29 cellular contexts compared by ENCODE assay signal in the genomic region with DNA sequence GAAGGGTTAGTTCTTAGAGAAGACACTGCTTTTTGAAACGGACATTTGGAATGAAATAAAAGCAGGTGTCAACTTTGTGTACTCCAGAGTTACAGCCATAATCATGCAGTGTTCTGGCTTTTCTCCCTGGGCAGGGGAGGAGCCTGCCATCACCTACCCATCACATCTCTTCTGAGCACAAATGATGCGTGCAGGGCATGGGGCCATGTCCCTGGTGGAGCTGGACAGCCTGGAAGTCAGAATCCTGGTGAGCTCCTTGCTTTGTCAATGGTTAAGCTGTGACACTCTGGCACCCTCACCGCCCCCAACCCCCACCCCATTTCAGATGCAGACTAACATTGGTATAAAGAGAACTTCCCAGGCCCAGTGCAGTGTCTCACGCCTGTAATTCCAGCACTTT.
"Had no signal": no experiment of that assay in that cellular context is flagged by ENCODE, and none has a peak within 500 bp of the region (broad histone marks: within the 10 kb centered on the region; RNA-seq: fewer than 3 reads in every experiment).

No MANE protein-coding gene starts in this region.

- H3K36me3 ChIP-seq: gastroesophageal sphincter, neutrophil, ovary, sigmoid colon, upper lobe of left lung had no signal

- ATAC-seq: activated naive CD8-positive, alpha-beta T cell treated with anti-CD3 and anti-CD28 coated beads, Interleukin-2, amount 50 U/mL, for 24 hours; gastroesophageal sphincter; left lobe of liver; SK-N-SH treated with all-trans-retinoic acid at 6 μM for 48 hours; stimulated activated memory B cell treated with anti-CD40 and anti-IgM and Interleukin-4, amounts not matched to agents 10 μg/mL and 1 μg/mL and 100 μg/mL, for 72 hours; stimulated activated naive CD8-positive, alpha-beta T cell treated with anti-CD3 and anti-CD28 coated beads, Interleukin-15, amount 100 ng/mL, for 72 hours; T-helper 17 cell; WTC11 had no signal

- H3K9me3 ChIP-seq: gastroesophageal sphincter, neutrophil, ovary, sigmoid colon, upper lobe of left lung had no signal

- H3K4me2 ChIP-seq: smooth muscle cell had no signal

- H3K27ac ChIP-seq: gastroesophageal sphincter, neutrophil, ovary, sigmoid colon, upper lobe of left lung had no signal

- H3K4me3 ChIP-seq: gastroesophageal sphincter, lung, ovary, sigmoid colon, smooth muscle cell, upper lobe of left lung had no signal

- H3K27me3 ChIP-seq: gastroesophageal sphincter, neutrophil, ovary, sigmoid colon, upper lobe of left lung had no signal

- H3K4me1 ChIP-seq: gastroesophageal sphincter, sigmoid colon, upper lobe of left lung had no signal

- DNase-seq: activated CD4-positive, alpha-beta memory T cell treated with anti-CD3 and anti-CD28 coated beads, Interleukin-2, amount 10 ng/mL, durations not matched to agents 7 days and 5 days; activated CD4-positive, alpha-beta T cell treated with anti-CD3 and anti-CD28 coated beads for 1 hour; activated CD4-positive, alpha-beta T cell treated with anti-CD3 and anti-CD28 coated beads, Interleukin-2, amount 10 ng/mL, durations not matched to agents 7 days and 5 days; activated gamma-delta T cell; activated naive CD4-positive, alpha-beta T cell treated with anti-CD3 and anti-CD28 coated beads, Interleukin-2, amount 50 U/mL, for 16 hours; activated naive CD8-positive, alpha-beta T cell treated with anti-CD3 and anti-CD28 coated beads, Interleukin-2, amount 50 U/mL, for 24 hours; activated T-cell treated with anti-CD3 and anti-CD28 coated beads, Interleukin-2, amount 50 U/mL, for 24 hours; effector CD4-positive, alpha-beta T cell; immature natural killer cell; naive B cell; nephron progenitor cell; ovary; sigmoid colon; stimulated activated CD4-positive, alpha-beta T cell treated with anti-CD3 and anti-CD28 coated beads, Interleukin-1b, Interleukin-23, amount 100 ng/mL, for 48 hours; stimulated activated CD4-positive, alpha-beta T cell treated with anti-CD3 and anti-CD28 coated beads, Interleukin-4, amount 100 ng/mL, for 4 hours; stimulated activated CD8-positive, alpha-beta memory T cell treated with anti-CD3 and anti-CD28 coated beads, Interleukin-4, amount 100 ng/mL, for 48 hours; stimulated activated naive CD8-positive, alpha-beta T cell treated with anti-CD3 and anti-CD28 coated beads, Interleukin-15, amount 100 ng/mL, for 72 hours; substantia nigra; T-helper 17 cell; T1000; upper lobe of left lung had no signal
